In the genomic region with DNA sequence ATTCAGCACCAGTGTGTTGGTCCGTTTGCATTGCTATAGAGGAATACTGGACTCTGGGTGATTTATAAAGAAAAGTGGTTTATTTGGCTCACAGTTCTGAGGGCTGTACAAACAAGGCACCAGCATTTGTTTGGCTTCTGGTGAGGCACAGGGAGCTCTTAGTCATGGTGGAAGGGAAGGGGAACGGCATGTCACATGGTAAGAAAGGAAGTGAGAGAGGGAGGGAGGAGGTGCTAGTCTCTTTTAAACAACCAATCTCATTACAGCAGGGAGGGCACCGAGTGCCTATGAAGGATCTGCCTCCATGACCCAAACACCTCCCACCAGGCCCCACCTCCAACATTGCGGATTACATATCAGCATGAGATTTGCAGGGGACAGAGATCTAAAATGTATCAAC, we compare ENCODE assay signal across 11 cellular contexts.
DNase-seq lines count a peak whose midpoint lies in the region; ATAC-seq lines count a peak whose summit lies in the region.
"Had no signal": no experiment of that assay in that cellular context is flagged by ENCODE, and none has a peak within 500 bp of the region (broad histone marks: within the 10 kb centered on the region; RNA-seq: fewer than 3 reads in every experiment).

No MANE protein-coding gene starts in this region.

- H3K27ac Mint-ChIP-seq in activated CD4-positive, alpha-beta T cell treated with anti-CD3 and anti-CD28 coated beads for 36 hours, result no peak overlapping the region
- H3K27ac Mint-ChIP-seq in activated CD4-positive, alpha-beta T cell treated with anti-CD3 and anti-CD28 coated beads, Interleukin-2, amount 10 ng/mL, durations not matched to agents 7 days and 5 days, result no peak overlapping the region

- no peaks in the 10 kb centered on the region for H3K36me3 Mint-ChIP-seq in activated CD4-positive, alpha-beta T cell treated with anti-CD3 and anti-CD28 coated beads for 36 hours (ENCODE audit: low read depth)
- H3K36me3 Mint-ChIP-seq in activated CD4-positive, alpha-beta T cell treated with anti-CD3 and anti-CD28 coated beads, Interleukin-2, amount 10 ng/mL, durations not matched to agents 7 days and 5 days (ENCODE audit: low read depth), result no peaks in the 10 kb centered on the region

- no peak overlapping the region for H3K4me3 Mint-ChIP-seq in activated CD4-positive, alpha-beta T cell treated with anti-CD3 and anti-CD28 coated beads for 36 hours
- no peak overlapping the region for H3K4me3 Mint-ChIP-seq in activated CD4-positive, alpha-beta T cell treated with anti-CD3 and anti-CD28 coated beads, Interleukin-2, amount 10 ng/mL, durations not matched to agents 7 days and 5 days

- intact Hi-C loops in activated CD4-positive, alpha-beta T cell treated with anti-CD3 and anti-CD28 coated beads for 36 hours (cut with DNase I, micrococcal nuclease), result no loop called here

- CTCF ChIA-PET in activated CD4-positive, alpha-beta T cell treated with anti-CD3 and anti-CD28 coated beads for 36 hours (lab: Charles Lee), result no interaction called here
- CTCF ChIA-PET in activated CD4-positive, alpha-beta T cell treated with anti-CD3 and anti-CD28 coated beads, Interleukin-2, amount 10 ng/mL, durations not matched to agents 7 days and 5 days (lab: Charles Lee), result no interaction called here

- peak; percentile 20 for DNase-seq in activated CD4-positive, alpha-beta T cell treated with anti-CD3 and anti-CD28 coated beads for 36 hours
- no peak for DNase-seq in activated CD4-positive, alpha-beta T cell treated with anti-CD3 and anti-CD28 coated beads, Interleukin-2, amount 10 ng/mL, durations not matched to agents 7 days and 5 days
- peak; percentile 15 for DNase-seq in NCI-H69 (lab: John Stamatoyannopoulos, UW)
- DNase-seq in dermis blood vessel endothelial cell, result peak; percentile 66
- DNase-seq: activated CD4-positive, alpha-beta T cell treated with anti-CD3 and anti-CD28 coated beads for 1 hour; heart right ventricle; right cardiac atrium had no signal

- peaks cover 13% of the 10 kb centered on the region for H3K27me3 Mint-ChIP-seq in activated CD4-positive, alpha-beta T cell treated with anti-CD3 and anti-CD28 coated beads for 36 hours
- H3K27me3 Mint-ChIP-seq in activated CD4-positive, alpha-beta T cell treated with anti-CD3 and anti-CD28 coated beads, Interleukin-2, amount 10 ng/mL, durations not matched to agents 7 days and 5 days, result peaks cover 9% of the 10 kb centered on the region

- H3K4me1 Mint-ChIP-seq in activated CD4-positive, alpha-beta T cell treated with anti-CD3 and anti-CD28 coated beads for 36 hours, result peaks cover 29% of the 10 kb centered on the region
- peaks cover 16% of the 10 kb centered on the region for H3K4me1 Mint-ChIP-seq in activated CD4-positive, alpha-beta T cell treated with anti-CD3 and anti-CD28 coated beads, Interleukin-2, amount 10 ng/mL, durations not matched to agents 7 days and 5 days

- peak; percentile 71 for ATAC-seq in activated CD4-positive, alpha-beta T cell treated with anti-CD3 and anti-CD28 coated beads for 36 hours
- ATAC-seq in HG03108 (IDR thresholded peaks at IDR 0.05; ENCODE audit: unreplicated experiment) (no peak), GM18502 (IDR thresholded peaks at IDR 0.05; ENCODE audit: poor library complexity, unreplicated experiment) (no peak), GM21515 (IDR thresholded peaks at IDR 0.05; ENCODE audit: unreplicated experiment) (no peak)
- ATAC-seq: heart right ventricle, right cardiac atrium had no signal

- H3K27ac ChIP-seq in temporal lobe (ENCODE audit: low read depth, low read length), result peak overlapping the region; percentile 3
- H3K27ac ChIP-seq: heart right ventricle had no signal

- peaks cover 2% of the 10 kb centered on the region for H3K9me3 Mint-ChIP-seq in activated CD4-positive, alpha-beta T cell treated with anti-CD3 and anti-CD28 coated beads for 36 hours (ENCODE audit: low read depth)
- peaks cover 9% of the 10 kb centered on the region for H3K9me3 Mint-ChIP-seq in activated CD4-positive, alpha-beta T cell treated with anti-CD3 and anti-CD28 coated beads, Interleukin-2, amount 10 ng/mL, durations not matched to agents 7 days and 5 days

- POLR2A ChIA-PET in activated CD4-positive, alpha-beta T cell treated with anti-CD3 and anti-CD28 coated beads for 36 hours (lab: Charles Lee), result interaction anchor here (0.5 kb wide), 1 partner anchor 42 kb away, joined by 5 read pairs; no protein-coding TSS in a partner anchor
- POLR2A ChIA-PET in activated CD4-positive, alpha-beta T cell treated with anti-CD3 and anti-CD28 coated beads, Interleukin-2, amount 10 ng/mL, durations not matched to agents 7 days and 5 days (lab: Charles Lee), result no interaction called here
